In the genomic region with DNA sequence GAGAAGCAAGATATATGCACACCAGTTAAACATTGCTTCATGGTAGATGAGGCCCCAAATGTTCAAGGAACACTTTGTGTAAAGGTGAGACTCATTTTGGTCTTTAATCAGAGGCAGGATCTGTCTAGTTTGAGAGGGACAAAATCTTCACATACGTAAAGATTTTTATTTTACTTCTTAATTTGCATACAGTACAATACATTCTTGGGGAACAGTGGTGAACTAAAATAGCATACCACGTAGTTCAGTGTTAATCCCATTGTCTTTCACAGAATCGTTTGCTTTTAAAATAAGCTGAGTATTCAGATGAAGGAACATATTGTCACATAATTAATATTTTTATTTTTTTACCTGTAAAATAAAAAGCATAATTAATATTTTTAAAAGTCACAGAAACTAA, we compare ENCODE assay signal across 21 cellular contexts. TPM values are rescaled to one million over a fixed set of nuclear protein-coding genes. Genes with fewer than 3 reads are reported as not detected.
DNase-seq lines count a peak whose midpoint lies in the region; ATAC-seq, FAIRE-seq and TF ChIP-seq lines count a peak whose summit lies in the region.
"Had no signal": no experiment of that assay in that cellular context is flagged by ENCODE, and none has a peak within 500 bp of the region (broad histone marks: within the 10 kb centered on the region; RNA-seq: fewer than 3 reads in every experiment).

No MANE protein-coding gene starts in this region.

- in situ Hi-C loops in GM12878 (cut with MboI) = no loop called here

- SMC1A ChIA-PET in GM12878 (lab: Charles Lee; ENCODE audit: uncharacterized antibody, unreplicated experiment) = interaction anchor here (0.6 to 11.3 kb wide), 12 partner anchors 10 to 157 kb away, joined by 3 to 148 read pairs (median 8); a partner anchor contains a TSS

- H3K36me3 ChIP-seq in BLaER1 (peaks cover 73% of the 10 kb centered on the region), GM12878 (ENCODE audit: control insufficient read depth in 2 of 2, insufficient read depth in 2 of 2, low read length in 1 of 2) (peaks cover 4 to 36% of the 10 kb centered on the region in 2 experiments; a peak in 3 of 4 replicates), PC-3 (ENCODE audit: low read depth, low read length) (peaks cover 74% of the 10 kb centered on the region)

- BruUV-seq in GM12878 (replicated peaks; lab: Mats Ljungman, UMichigan) (no TSS peak), PC-3 (replicated peaks; lab: Mats Ljungman, UMichigan) (no TSS peak), Calu3 (replicated peaks; lab: Mats Ljungman, UMichigan) (no TSS peak)

- H3K27me3 Mint-ChIP-seq in Calu3 (ENCODE audit: unreplicated experiment) = no peaks in the 10 kb centered on the region
- H3K27me3 Mint-ChIP-seq: CD4-positive, alpha-beta memory T cell had no signal

- no peaks in the 10 kb centered on the region for H4K20me1 ChIP-seq in BLaER1
- H4K20me1 ChIP-seq in GM12878 (ENCODE audit: control insufficient read depth, insufficient read depth) = no peaks in the 10 kb centered on the region
- H4K20me1 ChIP-seq in PC-3 (ENCODE audit: low read length) = no peaks in the 10 kb centered on the region

- CTCF ChIA-PET in GM12878 (lab: Yijun Ruan, JAX) (interaction anchor here (0.9 to 4.4 kb wide), 8 partner anchors 8 to 158 kb away, joined by 3 to 34 read pairs (median 3); no protein-coding TSS in a partner anchor), PC-3 (lab: Charles Lee) (no interaction called here), Calu3 (lab: Charles Lee) (interaction anchor here (1.5 kb wide), 1 partner anchor 13 kb away, joined by 6 read pairs; no protein-coding TSS in a partner anchor)

- H3K27ac ChIP-seq in BLaER1 (peak overlapping the region; percentile 18; the same call in 1 of the 2 replicates), GM12878 (ENCODE audit: control insufficient read depth, insufficient read depth) (peak overlapping the region; percentile 99), PC-3 (ENCODE audit: low read length) (no peak overlapping the region)
- H3K27ac ChIP-seq: 22Rv1, A549, HL-60 had no signal

- POLR2A ChIA-PET in GM12878 (lab: Charles Lee) (interaction anchor here (1.6 to 6.0 kb wide), 8 partner anchors 9 to 43 kb away, joined by 3 to 85 read pairs (median 6); a partner anchor contains a TSS), PC-3 (lab: Charles Lee; ENCODE audit: unreplicated experiment) (no interaction called here)

- peak overlapping the region; percentile 56 for H3K4me2 ChIP-seq in BLaER1
- H3K4me2 ChIP-seq in GM12878 (ENCODE audit: control insufficient read depth, insufficient read depth) = peak overlapping the region; percentile 95
- no peak overlapping the region for H3K4me2 ChIP-seq in PC-3 (ENCODE audit: low read length)
- H3K4me2 ChIP-seq: A549 had no signal

- RAD21 ChIA-PET in GM12878 (lab: Charles Lee; ENCODE audit: unreplicated experiment) = interaction anchor here (0.6 to 14.1 kb wide), 10 partner anchors 9 to 1355 kb away, joined by 3 to 229 read pairs (median 8); a partner anchor contains a TSS

- peaks cover 63% of the 10 kb centered on the region for H3K4me1 ChIP-seq in BLaER1
- H3K4me1 ChIP-seq in GM12878 (ENCODE audit: control insufficient read depth, insufficient read depth, low read length) = peaks cover 53% of the 10 kb centered on the region
- peaks cover 16% of the 10 kb centered on the region for H3K4me1 ChIP-seq in PC-3 (ENCODE audit: insufficient read depth, low read length)

- H3K4me1 Mint-ChIP-seq in Calu3 (ENCODE audit: low read depth, unreplicated experiment) = no peaks in the 10 kb centered on the region
- H3K4me1 Mint-ChIP-seq: CD4-positive, alpha-beta memory T cell had no signal

- peak in 1 of 2 experiments; percentile 50; a peak in 2 of 4 replicates for TF ChIP-seq EP300 in GM12878 (IDR thresholded peaks at IDR 0.05; ENCODE audit: borderline replicate concordance in 1 of 2, control insufficient read depth in 1 of 2, low read depth in 2 of 2, low read length in 2 of 2)

- FAIRE-seq in GM12878 (lab: Jason Lieb, UNC) = no peak
- FAIRE-seq: A549, K562 had no signal

- H3K9ac ChIP-seq in BLaER1 (no peak overlapping the region), GM12878 (ENCODE audit: control insufficient read depth, insufficient read depth, low read length) (peak overlapping the region; percentile 73), PC-3 (ENCODE audit: low read length) (no peak overlapping the region)

- H3K9me3 ChIP-seq in BLaER1 (no peaks in the 10 kb centered on the region), GM12878 (replicated peaks; ENCODE audit: control insufficient read depth, insufficient read depth, low read length) (no peaks in the 10 kb centered on the region; the same call in 1 of the 3 replicates), PC-3 (ENCODE audit: low read length) (no peaks in the 10 kb centered on the region)
- H3K9me3 ChIP-seq: A549 had no signal

- H3K27me3 ChIP-seq in BLaER1 = no peaks in the 10 kb centered on the region
- no peaks in the 10 kb centered on the region for H3K27me3 ChIP-seq in GM12878 (replicated peaks in 1 of 2; ENCODE audit: control insufficient read depth in 2 of 2, insufficient read depth in 2 of 2, low read length in 1 of 2)
- H3K27me3 ChIP-seq in PC-3 (ENCODE audit: low read length) = no peaks in the 10 kb centered on the region

- no peak for TF ChIP-seq RAD21 in GM12878 (IDR thresholded peaks at IDR 0.05; ENCODE audit: insufficient read depth, low read depth, low read length)

- H3K4me3 Mint-ChIP-seq in Calu3 (ENCODE audit: low read depth, unreplicated experiment) = no peak overlapping the region
- H3K4me3 Mint-ChIP-seq: CD14-positive monocyte; CD4-positive, alpha-beta memory T cell; HFFc6 had no signal

- DNase-seq in GM12864 (ENCODE audit: low read depth) (no peak), GM12878 (ENCODE audit: low read depth, low spot score) (no peak), PC-3 (no peak), Calu3 (no peak), retina (no peak)
- DNase-seq: AML-193; CD4-positive, alpha-beta memory T cell; DMS79 treated with DMSO at 0.1 percent for 48 hours; EL; GOT3; H7; HFFc6; IMR-90 had no signal

- intact Hi-C loops in GM12878 (cut with micrococcal nuclease; ENCODE audit: unreplicated experiment) = no loop called here
- intact Hi-C loops in PC-3 (cut with micrococcal nuclease) = no loop called here
- intact Hi-C loops in Calu3 (cut with micrococcal nuclease; ENCODE audit: unreplicated experiment) = no loop called here

- H3K79me2 ChIP-seq in GM12878 (ENCODE audit: control insufficient read depth, insufficient read depth, low read length) (peaks cover 10% of the 10 kb centered on the region), PC-3 (ENCODE audit: low read length) (0 out of 2 replicates have a peak, but pooled peaks cover under 1% of the 10 kb centered on the region)

- no peak for TF ChIP-seq CTCF in GM12864 (IDR thresholded peaks at IDR 0.05; ENCODE audit: low read depth, low read length, missing control alignments)
- no peak for TF ChIP-seq CTCF in GM12878 (IDR thresholded peaks at IDR 0.05 in 2 of 3, conservative IDR thresholded peaks at IDR 0.05 in 1 of 3; ENCODE audit: control insufficient read depth in 2 of 3, extremely low read depth in 1 of 3, insufficient read depth in 1 of 3, low read depth in 3 of 3, low read length in 3 of 3)
- TF ChIP-seq CTCF in PC-3 (conservative IDR thresholded peaks at IDR 0.05; ENCODE audit: low read depth, low read length) = no peak
- no peak for TF ChIP-seq CTCF in Calu3 (IDR thresholded peaks at IDR 0.05; ENCODE audit: unreplicated experiment)

- H2AFZ ChIP-seq in GM12878 (ENCODE audit: control insufficient read depth, low read depth, low read length) (no peak overlapping the region; the same call in 1 of the 2 replicates), PC-3 (ENCODE audit: low read length) (no peak overlapping the region)

- peaks cover 7% of the 10 kb centered on the region for H3F3A ChIP-seq in PC-3 (ENCODE audit: low read length, unreplicated experiment)

- H3K4me3 ChIP-seq in BLaER1 = no peak overlapping the region
- peak overlapping the region; percentile 8; the same call in 1 of the 2 replicates for H3K4me3 ChIP-seq in GM12864 (ENCODE audit: low read depth, low read length)
- H3K4me3 ChIP-seq in GM12878 = peak overlapping the region; percentile 48; the same call in 1 of the 2 replicates
- H3K4me3 ChIP-seq in PC-3 (ENCODE audit: low read length) = no peak overlapping the region
- H3K4me3 ChIP-seq: A549, K562 had no signal

- no peaks in the 10 kb centered on the region for H3K9me3 Mint-ChIP-seq in Calu3 (ENCODE audit: low read depth, unreplicated experiment)
- H3K9me3 Mint-ChIP-seq: CD14-positive monocyte; CD4-positive, alpha-beta memory T cell; HFFc6 had no signal

- TF ChIP-seq POLR2A in GM12878 (IDR thresholded peaks at IDR 0.05; ENCODE audit: low read depth, low read length) = no peak

- no peak overlapping the region for H3K27ac Mint-ChIP-seq in Calu3 (ENCODE audit: unreplicated experiment)
- H3K27ac Mint-ChIP-seq: CD14-positive monocyte; CD4-positive, alpha-beta memory T cell; HFFc6 had no signal

- no peaks in the 10 kb centered on the region for H3K9me2 ChIP-seq in PC-3 (replicated peaks; ENCODE audit: low read length)

- H3K36me3 Mint-ChIP-seq in Calu3 (ENCODE audit: insufficient read depth, unreplicated experiment) = peaks cover 23% of the 10 kb centered on the region

- 3% methylated on average over 3 of the region's 3 CpGs for WGBS in GM12878 (ENCODE audit: insufficient coverage, insufficient replicate concordance, low lambda C conversion rate, missing lambda C conversion rate)

- ATAC-seq in HG02885 (IDR thresholded peaks at IDR 0.05; ENCODE audit: poor library complexity, unreplicated experiment) = peak; percentile 36
- peak; percentile 29 for ATAC-seq in GM12878
- ATAC-seq in PC-3 = no peak
- ATAC-seq: A549, HCT116, K562 had no signal

TF ChIP-seq in GM12878, 131 proteins besides CTCF, POLR2A, EP300 and RAD21 (continues in another document):
- no peak for TF ChIP-seq RFX5 (IDR thresholded peaks at IDR 0.05; ENCODE audit: low read depth, low read length)

RNA-seq across cellular contexts. Expression of a gene that starts 43.3 kb away (rescaled TPM):
- total RNA-seq in GM12878 (2013; cell fraction: nucleolus; rRNA removed) = 1,448 and 1,558 TPM in 2 replicates
- total RNA-seq in GM12878 (2014; rRNA removed) (31.7 and 32.9 TPM in 2 replicates), GM12878 (2014; rRNA removed; fragmentation: Illumina TruSeq; extraction: Trizol) (27.6 and 30.4 TPM in 2 replicates), GM12878 (2021) (42.6 and 50.9 TPM in 2 replicates), PC-3 (2014; rRNA removed) (43.5 and 46.0 TPM in 2 replicates), Calu3 (2022) (53.8 and 62.4 TPM in 2 replicates)
- 30.7 TPM for polyA plus RNA-seq in GM12878 (2011; ENCODE audit: low read depth)
- polyA plus RNA-seq in GM12878 (2011; rRNA removed) (45.0 and 45.6 TPM in 2 replicates), GM12878 (2014; fragmentation: Illumina TruSeq; extraction: Trizol) (20.4 and 24.3 TPM in 2 replicates), GM12878 (2014; fragmentation: Nextera tagmentation; extraction: Ambion mirVana) (10 to 100 TPM in 1 of 2 experiments, 1 to 10 TPM in 1; 9.1 to 12.9 TPM), GM12878 (2014; rRNA removed) (16.6 and 22.5 TPM in 2 replicates), GM12878 (2016; fragmentation: Nextera tagmentation; extraction: Ambion mirVana) (10 to 100 TPM; 20.8 to 26.3 TPM)
- polyA plus RNA-seq in GM12878 (2011; cell fraction: cytosol; rRNA removed) = 25.7 and 30.3 TPM in 2 replicates
- 105 and 112 TPM in 2 replicates for polyA plus RNA-seq in GM12878 (2011; cell fraction: nucleus; rRNA removed)
- 29.1 and 43.6 TPM in 2 replicates for polyA plus RNA-seq in GM12878 (2012)
- polyA minus RNA-seq in GM12878 (2011; rRNA and poly(A)+ RNA removed) = 93.9 and 121 TPM in 2 replicates
- polyA minus RNA-seq in GM12878 (2011; cell fraction: cytosol; rRNA and poly(A)+ RNA removed) = 19.6 and 22.5 TPM in 2 replicates
- polyA minus RNA-seq in GM12878 (2011; cell fraction: nucleus; rRNA and poly(A)+ RNA removed) = 154 and 176 TPM in 2 replicates

Comparison
In these comparisons a context has a peak if more than half of its experiments do, and no peak if none do; other contexts are left out.
1. H3K4me3 ChIP-seq: peak in GM12864 (single experiment) and GM12878 (single experiment); none in BLaER1 (single experiment) and PC-3 (single experiment).